17 cellular contexts compared by ENCODE assay signal in genomic region chr7:82156168-82156567, GRCh38.
DNase-seq lines count a peak whose midpoint lies in the region; ATAC-seq, FAIRE-seq and TF ChIP-seq lines count a peak whose summit lies in the region.
"Had no signal": no experiment of that assay in that cellular context is flagged by ENCODE, and none has a peak within 500 bp of the region (broad histone marks: within the 10 kb centered on the region; RNA-seq: fewer than 3 reads in every experiment).

No MANE protein-coding gene starts in this region.

- TF ChIP-seq CTCF in H1 (IDR thresholded peaks at IDR 0.05; ENCODE audit: control extremely low read depth in 1 of 3, insufficient read depth in 1 of 3, low read depth in 1 of 3, low read length in 3 of 3), result no peak

- POLR2A ChIA-PET in H1 (lab: Charles Lee; ENCODE audit: partially characterized antibody), result no interaction called here

- H3K23me2 ChIP-seq in H1 (ENCODE audit: low read depth, low read length), result no peaks in the 10 kb centered on the region

- no peak for TF ChIP-seq POLR2A in H1 (IDR thresholded peaks at IDR 0.05; ENCODE audit: control extremely low read depth in 1 of 2, low read depth in 2 of 2, low read length in 2 of 2)

- DNase-seq in DMS153 (lab: John Stamatoyannopoulos, UW) (peak; percentile 86), NCI-H1105 treated with DMSO at 0.1 percent for 48 hours (lab: John Stamatoyannopoulos, UW) (peak; percentile 54), NCI-H2227 treated with DMSO at 0.1 percent for 48 hours (lab: John Stamatoyannopoulos, UW) (peak; percentile 79), H1 (ENCODE audit: low read depth in 1 of 2, low spot score in 2 of 2) (no peak), frontal cortex (ENCODE audit: low spot score in 2 of 2) (no peak), Right ventricle myocardium inferior (ENCODE audit: missing footprints) (no peak), RCC 7860 (ENCODE audit: low spot score) (no peak), T-helper 2 cell (no peak)
- DNase-seq: activated CD8-positive, alpha-beta T cell treated with anti-CD3 and anti-CD28 coated beads for 36 hours; activated T-cell treated with anti-CD3 and anti-CD28 coated beads, Interleukin-2, amount 50 U/mL, for 4 hours; CD8-positive, alpha-beta memory T cell; head of caudate nucleus; pancreas; stimulated activated CD4-positive, alpha-beta T cell treated with anti-CD3 and anti-CD28 coated beads, Interleukin-2, amount 100 ng/mL, for 48 hours; uterus had no signal

- no peak overlapping the region for H3K14ac ChIP-seq in H1 (ENCODE audit: insufficient read length)

- H2BK5ac ChIP-seq in H1 (ENCODE audit: low read depth, low read length), result no peak overlapping the region

- H4K91ac ChIP-seq in H1 (replicated peaks; ENCODE audit: insufficient read length, low read length), result no peak overlapping the region

- TF ChIP-seq RAD21 in H1 (IDR thresholded peaks at IDR 0.05 in 1 of 2, conservative IDR thresholded peaks at IDR 0.05 in 1 of 2; ENCODE audit: low read depth in 2 of 2, low read length in 2 of 2), result no peak

- CTCF ChIA-PET in H1 (lab: Charles Lee; ENCODE audit: partially characterized antibody), result no interaction called here

- no peak overlapping the region for H4K5ac ChIP-seq in H1 (ENCODE audit: insufficient read length, low read depth, low read length)

- WGBS in H1 (ENCODE audit: extremely low coverage in 1 of 2, insufficient coverage in 1 of 2, insufficient read length in 1 of 2, insufficient replicate concordance in 2 of 2, low coverage in 1 of 2, low lambda C conversion rate in 2 of 2, missing lambda C conversion rate in 1 of 2), 2 experiments, result 19% methylated on average over 3 of the region's 3 CpGs; no CpG with 5 or more reads in 1 of the 2 experiments

- no peak overlapping the region for H2BK120ac ChIP-seq in H1 (replicated peaks; ENCODE audit: low read depth, low read length)

- H3K36me3 ChIP-seq in H1 (ENCODE audit: control insufficient read depth in 2 of 4, insufficient read depth in 4 of 4, low read length in 3 of 4), result no peaks in the 10 kb centered on the region; a peak in 1 of 8 replicates
- H3K36me3 ChIP-seq: pancreas, uterus had no signal

- no peak overlapping the region for H3K27ac ChIP-seq in H1 (ENCODE audit: low read depth, low read length)
- H3K27ac ChIP-seq: pancreas, uterus had no signal

- H3K4me2 ChIP-seq in H1 (ENCODE audit: insufficient read depth in 1 of 2, low read depth in 2 of 2, low read length in 2 of 2), result no peak overlapping the region

- H4K20me1 ChIP-seq in H1 (replicated peaks in 1 of 2; ENCODE audit: control insufficient read depth in 1 of 2, insufficient read depth in 2 of 2, low read length in 2 of 2), result no peaks in the 10 kb centered on the region

- no peak overlapping the region for H2BK15ac ChIP-seq in H1 (ENCODE audit: low read length)

- no peak overlapping the region for H3K9ac ChIP-seq in H1 (replicated peaks in 1 of 4; ENCODE audit: extremely low read depth in 1 of 4, low read depth in 3 of 4, low read length in 3 of 4)

- H2BK12ac ChIP-seq in H1 (ENCODE audit: low read depth, low read length), result no peak overlapping the region

- no peak overlapping the region for H4K8ac ChIP-seq in H1 (ENCODE audit: extremely low read depth, insufficient read depth, low read length)

- no peaks in the 10 kb centered on the region; a peak in 1 of 7 replicates for H3K4me1 ChIP-seq in H1 (replicated peaks in 1 of 4; ENCODE audit: control insufficient read depth in 3 of 4, insufficient read depth in 4 of 4, low read length in 3 of 4)
- H3K4me1 ChIP-seq: pancreas, uterus had no signal

- no peaks in the 10 kb centered on the region for H3K9me3 ChIP-seq in H1 (ENCODE audit: insufficient read depth in 2 of 2, low read depth in 1 of 2, low read length in 1 of 2)
- H3K9me3 ChIP-seq: pancreas, uterus had no signal

- no peaks in the 10 kb centered on the region; a peak in 2 of 7 replicates for H3K27me3 ChIP-seq in H1 (replicated peaks in 1 of 4; ENCODE audit: control insufficient read depth in 3 of 4, extremely low read depth in 1 of 4, insufficient read depth in 3 of 4, low read length in 3 of 4)
- H3K27me3 ChIP-seq: pancreas, uterus had no signal

- no peak overlapping the region for H3K18ac ChIP-seq in H1 (ENCODE audit: extremely low read depth, low read length)

- H3K56ac ChIP-seq in H1 (replicated peaks; ENCODE audit: insufficient read length, low read depth, low read length), result no peak overlapping the region

- no peak overlapping the region for H3K23ac ChIP-seq in H1 (ENCODE audit: insufficient read length)

- H3K79me2 ChIP-seq in H1 (ENCODE audit: control insufficient read depth in 1 of 2, insufficient read depth in 2 of 2, low read length in 2 of 2), result no peaks in the 10 kb centered on the region

- TF ChIP-seq EP300 in H1 (IDR thresholded peaks at IDR 0.05; ENCODE audit: borderline replicate concordance in 1 of 2, low read depth in 2 of 2, low read length in 2 of 2), result no peak

- no peak overlapping the region for H2AFZ ChIP-seq in H1 (ENCODE audit: low read length)

- FAIRE-seq in H1 (lab: Jason Lieb, UNC) (peak; percentile 32), frontal cortex (lab: Jason Lieb, UNC) (no peak), RCC 7860 (lab: Jason Lieb, UNC) (no peak)
- FAIRE-seq: K562 had no signal

- H2BK20ac ChIP-seq in H1 (ENCODE audit: low read length), result no peak overlapping the region

- no peak overlapping the region for H2AK5ac ChIP-seq in H1 (ENCODE audit: low read depth, low read length)

- no peak overlapping the region for H3K4me3 ChIP-seq in H1 (ENCODE audit: extremely low read depth in 1 of 4, insufficient read depth in 2 of 4, low read depth in 3 of 4, low read length in 4 of 4)
- H3K4me3 ChIP-seq: K562, pancreas, uterus had no signal

- no peaks in the 10 kb centered on the region for H3K79me1 ChIP-seq in H1 (ENCODE audit: low read depth, low read length)

- no peak overlapping the region for H3K4ac ChIP-seq in H1 (replicated peaks; ENCODE audit: insufficient read length, low read depth, low read length)

- intact Hi-C loops in Right ventricle myocardium inferior (cut with DNase I), result no loop called here

- ATAC-seq in Right ventricle myocardium inferior, result no peak
- ATAC-seq: activated CD8-positive, alpha-beta T cell treated with anti-CD3 and anti-CD28 coated beads for 36 hours; activated T-cell treated with anti-CD3 and anti-CD28 coated beads, Interleukin-2, amount 50 U/mL, for 4 hours; HCT116; K562; pancreas had no signal

Comparison
In these comparisons a context has a peak if more than half of its experiments do, and no peak if none do; other contexts are left out.
1. DNase-seq: peak in DMS153 (single experiment), NCI-H1105 treated with DMSO at 0.1 percent for 48 hours (single experiment) and NCI-H2227 treated with DMSO at 0.1 percent for 48 hours (single experiment); none in H1 (0 of 2), frontal cortex (0 of 2), Right ventricle myocardium inferior (single experiment), RCC 7860 (single experiment) and T-helper 2 cell (0 of 5).